In the genomic region with DNA sequence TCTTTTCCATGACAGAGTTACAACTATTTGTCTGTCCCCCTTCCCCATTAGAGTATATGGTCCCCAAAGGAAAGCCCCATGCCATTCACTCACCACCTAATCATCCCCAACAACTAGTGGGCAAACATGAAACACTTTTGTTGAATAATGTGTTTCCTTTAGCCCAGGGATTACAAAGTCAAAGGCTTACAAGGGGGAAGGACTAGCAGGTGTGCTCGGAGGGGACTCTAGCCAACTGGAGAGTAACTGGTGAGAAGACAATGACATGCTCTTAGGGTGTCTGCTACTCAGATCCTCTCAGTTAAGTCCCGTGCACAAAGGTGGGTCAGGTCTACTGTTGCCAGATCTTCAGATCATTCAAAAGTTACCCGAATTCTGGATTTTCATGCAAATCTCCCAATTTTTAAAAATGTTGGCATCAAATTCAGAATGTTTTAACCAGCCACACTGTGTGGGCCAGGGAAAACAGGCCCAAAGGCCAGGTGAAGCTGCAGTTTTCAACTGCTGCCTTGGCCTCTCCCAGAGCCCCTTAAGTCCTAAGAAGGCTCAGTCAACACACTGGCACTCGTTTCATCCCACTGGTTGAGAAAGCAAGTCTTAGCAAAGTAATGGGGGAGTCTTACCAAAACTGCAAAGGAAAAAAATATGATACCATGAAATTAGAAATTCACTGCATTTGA, we compare ENCODE assay signal across 14 cellular contexts. TPM values are rescaled to one million over a fixed set of nuclear protein-coding genes. Genes with fewer than 3 reads are reported as not detected.
DNase-seq lines count a peak whose midpoint lies in the region; ATAC-seq and TF ChIP-seq lines count a peak whose summit lies in the region.
"Had no signal": no experiment of that assay in that cellular context is flagged by ENCODE, and none has a peak within 500 bp of the region (broad histone marks: within the 10 kb centered on the region; RNA-seq: fewer than 3 reads in every experiment).

No MANE protein-coding gene starts in this region.

- no peak for DNase-seq in left ventricle myocardium inferior
- DNase-seq in right atrium auricular region (ENCODE audit: low spot score), result no peak
- DNase-seq in SK-N-MC (ENCODE audit: low read depth, low spot score), result no peak
- peak; percentile 50 for DNase-seq in choroid plexus epithelial cell (ENCODE audit: low read depth)
- no peak for DNase-seq in stimulated activated naive B cell treated with anti-CD40 and anti-IgM and Interleukin-4, amounts not matched to agents 10 μg/mL and 1 μg/mL and 100 μg/mL, for 72 hours
- DNase-seq in NCI-H748 (lab: John Stamatoyannopoulos, UW; ENCODE audit: unreplicated experiment), result no peak
- DNase-seq: activated effector memory CD4-positive, alpha-beta T cell treated with Interleukin-2 at 50 U/mL for 16 hours; EL; foreskin melanocyte; NCI-H1105 treated with DMSO at 0.1 percent for 48 hours; NCI-H446 treated with DMSO at 0.1 percent for 48 hours; stimulated activated CD8-positive, alpha-beta memory T cell treated with anti-CD3 and anti-CD28 coated beads, Interleukin-4, amount 100 ng/mL, for 48 hours had no signal

- H3K4me3 ChIP-seq in left ventricle myocardium inferior (no peak overlapping the region), right atrium auricular region (no peak overlapping the region), SK-N-MC (no peak overlapping the region), choroid plexus epithelial cell (ENCODE audit: low read depth, low read length) (no peak overlapping the region)

- peaks cover 51% of the 10 kb centered on the region for H3K4me1 ChIP-seq in left ventricle myocardium inferior
- H3K4me1 ChIP-seq in right atrium auricular region, result peaks cover 0 to 23% of the 10 kb centered on the region in 2 donors

- H3K9me3 Mint-ChIP-seq in stimulated activated naive B cell treated with anti-CD40 and anti-IgM and Interleukin-4, amounts not matched to agents 10 μg/mL and 1 μg/mL and 100 μg/mL, for 72 hours, result no peaks in the 10 kb centered on the region

- peak in 1 of 2 donors; percentile 24 for ATAC-seq in stimulated activated naive B cell treated with anti-CD40 and anti-IgM and Interleukin-4, amounts not matched to agents 10 μg/mL and 1 μg/mL and 100 μg/mL, for 72 hours (replicated peaks)
- ATAC-seq in HG02571 (IDR thresholded peaks at IDR 0.05; ENCODE audit: unreplicated experiment), result no peak
- no peak for ATAC-seq in HG02973 (IDR thresholded peaks at IDR 0.05; ENCODE audit: unreplicated experiment)

- H3K9ac ChIP-seq in SK-N-MC (ENCODE audit: insufficient read length), result no peak overlapping the region

- H3K9me3 ChIP-seq in left ventricle myocardium inferior (replicated peaks) (no peaks in the 10 kb centered on the region), right atrium auricular region (no peaks in the 10 kb centered on the region), SK-N-MC (ENCODE audit: low read depth, low read length) (no peaks in the 10 kb centered on the region)

- H3K27ac ChIP-seq in left ventricle myocardium inferior (replicated peaks) (peak overlapping the region; percentile 12), right atrium auricular region (no peak overlapping the region), SK-N-MC (peak overlapping the region; percentile 70)

- peaks cover 27 to 57% of the 10 kb centered on the region in 2 donors for H3K36me3 Mint-ChIP-seq in stimulated activated naive B cell treated with anti-CD40 and anti-IgM and Interleukin-4, amounts not matched to agents 10 μg/mL and 1 μg/mL and 100 μg/mL, for 72 hours

- H3K27me3 Mint-ChIP-seq in stimulated activated naive B cell treated with anti-CD40 and anti-IgM and Interleukin-4, amounts not matched to agents 10 μg/mL and 1 μg/mL and 100 μg/mL, for 72 hours, result no peaks in the 10 kb centered on the region

- intact Hi-C loops in left ventricle myocardium inferior (cut with micrococcal nuclease), result no loop called here

- no peaks in the 10 kb centered on the region for H3K27me3 ChIP-seq in left ventricle myocardium inferior (ENCODE audit: low read depth)
- no peaks in the 10 kb centered on the region for H3K27me3 ChIP-seq in right atrium auricular region

- TF ChIP-seq CTCF in left ventricle myocardium inferior (IDR thresholded peaks at IDR 0.05; ENCODE audit: borderline replicate concordance) (no peak), right atrium auricular region (IDR thresholded peaks at IDR 0.05) (no peak), choroid plexus epithelial cell (conservative IDR thresholded peaks at IDR 0.05; ENCODE audit: low read depth, low read length) (no peak)

- H3K4me1 Mint-ChIP-seq in stimulated activated naive B cell treated with anti-CD40 and anti-IgM and Interleukin-4, amounts not matched to agents 10 μg/mL and 1 μg/mL and 100 μg/mL, for 72 hours, result peaks cover 6 to 18% of the 10 kb centered on the region in 2 donors

- H3K36me3 ChIP-seq in left ventricle myocardium inferior (peaks cover 22% of the 10 kb centered on the region), right atrium auricular region (peaks cover 20% of the 10 kb centered on the region), SK-N-MC (ENCODE audit: insufficient read depth, low read length) (peaks cover 70% of the 10 kb centered on the region)

- no peak overlapping the region for H3K4me3 Mint-ChIP-seq in stimulated activated naive B cell treated with anti-CD40 and anti-IgM and Interleukin-4, amounts not matched to agents 10 μg/mL and 1 μg/mL and 100 μg/mL, for 72 hours

- peak overlapping the region; percentile 10 for H3K27ac Mint-ChIP-seq in stimulated activated naive B cell treated with anti-CD40 and anti-IgM and Interleukin-4, amounts not matched to agents 10 μg/mL and 1 μg/mL and 100 μg/mL, for 72 hours

RNA-seq across cellular contexts. Expression of gene NUDT4, which starts 29.7 kb away (rescaled TPM):
- total RNA-seq in left ventricle myocardium inferior (283 TPM), right atrium auricular region (100 to 1,000 TPM; 103 to 158 TPM)

RNA-seq across cellular contexts. Expression of gene UBE2N, which starts 34.3 kb away (rescaled TPM):
- total RNA-seq in left ventricle myocardium inferior (86.3 TPM), right atrium auricular region (10 to 100 TPM; 30.2 to 41.5 TPM)

RNA-seq across cellular contexts. Expression of gene MRPL42, which starts 59.9 kb away (rescaled TPM):
- total RNA-seq in left ventricle myocardium inferior (47.0 TPM), right atrium auricular region (10 to 100 TPM; 33.9 to 57.8 TPM)

Comparison
In these comparisons a context has a peak if more than half of its experiments do, and no peak if none do; other contexts are left out.
1. H3K27ac ChIP-seq: peak in left ventricle myocardium inferior (single experiment) and SK-N-MC (single experiment); none in right atrium auricular region (0 of 2).